ENCODE assay signal across 31 cellular contexts in the genomic region with DNA sequence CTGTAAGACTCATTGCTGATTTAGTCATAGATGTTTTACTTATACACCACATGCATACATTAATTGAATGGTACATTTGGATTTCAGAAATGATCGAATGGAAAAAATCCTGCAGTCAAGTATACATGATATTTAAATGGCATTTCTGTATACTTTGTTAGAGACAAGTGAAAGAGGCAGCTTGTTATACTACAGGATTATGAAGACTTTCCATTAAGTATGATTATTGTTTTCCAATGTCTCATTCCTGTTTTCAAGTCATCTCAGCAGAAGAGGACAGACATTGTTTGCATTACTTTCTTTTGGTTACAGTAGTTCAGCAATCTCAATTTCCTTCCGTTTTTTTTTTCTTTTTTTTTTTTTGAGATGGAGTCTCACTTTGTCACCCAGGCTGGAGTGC. TPM values are rescaled to one million over a fixed set of nuclear protein-coding genes. Genes with fewer than 3 reads are reported as not detected.
"Had no signal": no experiment of that assay in that cellular context is flagged by ENCODE, and none has a peak within 500 bp of the region (broad histone marks: within the 10 kb centered on the region; RNA-seq: fewer than 3 reads in every experiment).

No MANE protein-coding gene starts in this region.

- H3K4me1 Mint-ChIP-seq: stimulated activated effector memory CD8-positive, alpha-beta T cell treated with anti-CD3 and anti-CD28 coated beads, Interleukin-12 subunit alpha, Interleukin-12 subunit beta, amount 100 ng/mL, for 72 hours; stimulated activated memory B cell treated with anti-CD40 and anti-IgM and Interleukin-4, amounts not matched to agents 10 μg/mL and 1 μg/mL and 100 μg/mL, for 72 hours; stimulated activated naive B cell treated with anti-CD40 and anti-IgM and Interleukin-4, amounts not matched to agents 10 μg/mL and 1 μg/mL and 100 μg/mL, for 72 hours had no signal

- H3K4me3 Mint-ChIP-seq: stimulated activated effector memory CD8-positive, alpha-beta T cell treated with anti-CD3 and anti-CD28 coated beads, Interleukin-12 subunit alpha, Interleukin-12 subunit beta, amount 100 ng/mL, for 72 hours; stimulated activated memory B cell treated with anti-CD40 and anti-IgM and Interleukin-4, amounts not matched to agents 10 μg/mL and 1 μg/mL and 100 μg/mL, for 72 hours; stimulated activated naive B cell treated with anti-CD40 and anti-IgM and Interleukin-4, amounts not matched to agents 10 μg/mL and 1 μg/mL and 100 μg/mL, for 72 hours; stimulated activated naive CD8-positive, alpha-beta T cell treated with anti-CD3 and anti-CD28 coated beads, Interleukin-15, Interleukin-2, amounts not matched to agents 100 ng/mL and 50 ng/mL, for 24 hours; type B pancreatic cell had no signal

- H3K27me3 Mint-ChIP-seq: stimulated activated memory B cell treated with anti-CD40 and anti-IgM and Interleukin-4, amounts not matched to agents 10 μg/mL and 1 μg/mL and 100 μg/mL, for 72 hours; stimulated activated naive B cell treated with anti-CD40 and anti-IgM and Interleukin-4, amounts not matched to agents 10 μg/mL and 1 μg/mL and 100 μg/mL, for 72 hours; stimulated activated naive CD8-positive, alpha-beta T cell treated with anti-CD3 and anti-CD28 coated beads, Interleukin-15, Interleukin-2, amounts not matched to agents 100 ng/mL and 50 ng/mL, for 24 hours; type B pancreatic cell had no signal

- ATAC-seq: stimulated activated effector memory CD8-positive, alpha-beta T cell treated with anti-CD3 and anti-CD28 coated beads, Interleukin-12 subunit alpha, Interleukin-12 subunit beta, amount 100 ng/mL, for 72 hours; stimulated activated memory B cell treated with anti-CD40 and anti-IgM and Interleukin-4, amounts not matched to agents 10 μg/mL and 1 μg/mL and 100 μg/mL, for 72 hours; stimulated activated naive B cell treated with anti-CD40 and anti-IgM and Interleukin-4, amounts not matched to agents 10 μg/mL and 1 μg/mL and 100 μg/mL, for 72 hours; upper lobe of right lung had no signal

- H3K9me3 Mint-ChIP-seq: stimulated activated effector memory CD8-positive, alpha-beta T cell treated with anti-CD3 and anti-CD28 coated beads, Interleukin-12 subunit alpha, Interleukin-12 subunit beta, amount 100 ng/mL, for 72 hours; stimulated activated naive B cell treated with anti-CD40 and anti-IgM and Interleukin-4, amounts not matched to agents 10 μg/mL and 1 μg/mL and 100 μg/mL, for 72 hours; stimulated activated naive CD8-positive, alpha-beta T cell treated with anti-CD3 and anti-CD28 coated beads, Interleukin-15, Interleukin-2, amounts not matched to agents 100 ng/mL and 50 ng/mL, for 24 hours had no signal

- DNase-seq: stimulated activated CD4-positive, alpha-beta T cell treated with anti-CD3 and anti-CD28 coated beads, Interleukin-2, amount 100 ng/mL, for 24 hours; stimulated activated CD4-positive, alpha-beta T cell treated with anti-CD3 and anti-CD28 coated beads, Interleukin-2, amount 100 ng/mL, for 48 hours; stimulated activated CD4-positive, alpha-beta T cell treated with anti-CD3 and anti-CD28 coated beads, Interleukin-4, amount 100 ng/mL, for 1 hour; stimulated activated CD4-positive, alpha-beta T cell treated with anti-CD3 and anti-CD28 coated beads, Interleukin-4, amount 100 ng/mL, for 24 hours; stimulated activated CD4-positive, alpha-beta T cell treated with anti-CD3 and anti-CD28 coated beads, Interleukin-4, amount 100 ng/mL, for 4 hours; stimulated activated CD8-positive, alpha-beta memory T cell treated with anti-CD3 and anti-CD28 coated beads, Interleukin-4, amount 100 ng/mL, for 48 hours; stimulated activated naive B cell treated with anti-CD40 and anti-IgM and Interleukin-4, amounts not matched to agents 10 μg/mL and 1 μg/mL and 100 μg/mL, for 72 hours; stimulated activated naive CD4-positive, alpha-beta T cell; stimulated activated naive CD4-positive, alpha-beta T cell treated with Interleukin-2 at 50 U/mL for 16 hours; stomach; substantia nigra; testis; thyroid gland; tibial artery; transverse colon; trophoblast cell; upper lobe of left lung; upper lobe of right lung; uterus had no signal

- H3K27ac Mint-ChIP-seq: stimulated activated effector memory CD8-positive, alpha-beta T cell treated with anti-CD3 and anti-CD28 coated beads, Interleukin-12 subunit alpha, Interleukin-12 subunit beta, amount 100 ng/mL, for 72 hours; stimulated activated memory B cell treated with anti-CD40 and anti-IgM and Interleukin-4, amounts not matched to agents 10 μg/mL and 1 μg/mL and 100 μg/mL, for 72 hours; stimulated activated naive B cell treated with anti-CD40 and anti-IgM and Interleukin-4, amounts not matched to agents 10 μg/mL and 1 μg/mL and 100 μg/mL, for 72 hours; stimulated activated naive CD8-positive, alpha-beta T cell treated with anti-CD3 and anti-CD28 coated beads, Interleukin-15, Interleukin-2, amounts not matched to agents 100 ng/mL and 50 ng/mL, for 24 hours; type B pancreatic cell had no signal

- H3K36me3 Mint-ChIP-seq: stimulated activated effector memory CD8-positive, alpha-beta T cell treated with anti-CD3 and anti-CD28 coated beads, Interleukin-12 subunit alpha, Interleukin-12 subunit beta, amount 100 ng/mL, for 72 hours; stimulated activated memory B cell treated with anti-CD40 and anti-IgM and Interleukin-4, amounts not matched to agents 10 μg/mL and 1 μg/mL and 100 μg/mL, for 72 hours; stimulated activated naive B cell treated with anti-CD40 and anti-IgM and Interleukin-4, amounts not matched to agents 10 μg/mL and 1 μg/mL and 100 μg/mL, for 72 hours; type B pancreatic cell had no signal

RNA-seq across cellular contexts. Expression of gene DPPA4, which starts 36.6 kb away (rescaled TPM):
- total RNA-seq: subcutaneous adipose tissue, suprapubic skin, thoracic aorta, thyroid gland, tibial nerve, transverse colon, upper lobe of right lung, vagina had no signal

RNA-seq across cellular contexts. Expression of gene DPPA2, which starts 57.6 kb away (rescaled TPM):
- total RNA-seq: stomach, subcutaneous adipose tissue, suprapubic skin, temporal lobe, thoracic aorta, thyroid gland, tibial nerve, transverse colon, upper lobe of left lung, upper lobe of right lung, ureter, urinary bladder, uterus, vagina had no signal
